ENCODE assay signal across 8 cellular contexts in genomic region chr9:72305102-72305546, GRCh38. TPM values are rescaled to one million over a fixed set of nuclear protein-coding genes. Genes with fewer than 3 reads are reported as not detected.
DNase-seq lines count a peak whose midpoint lies in the region; ATAC-seq and TF ChIP-seq lines count a peak whose summit lies in the region.

No MANE protein-coding gene starts in this region.

- H3K4me3 ChIP-seq in PC-3 (ENCODE audit: low read length) (peak overlapping the region; percentile 28; the same call in 1 of the 2 replicates), liver (ENCODE audit: low read depth in 1 of 3, low read length in 3 of 3) (no peak overlapping the region), thyroid gland (replicated peaks in 1 of 3) (peak overlapping the region in 1 of 3 donors; percentile 15)

- CTCF ChIA-PET in activated CD4-positive, alpha-beta T cell treated with anti-CD3 and anti-CD28 coated beads, Interleukin-2, amount 10 ng/mL, durations not matched to agents 7 days and 5 days (lab: Charles Lee) = interaction anchor here (0.6 to 1.6 kb wide), 3 partner anchors 11 to 239 kb away, joined by 3 to 5 read pairs (median 4); no protein-coding TSS in a partner anchor
- CTCF ChIA-PET in PC-3 (lab: Charles Lee) = interaction anchor here (0.9 kb wide), 1 partner anchor 24 kb away, joined by 3 read pairs; no protein-coding TSS in a partner anchor

- H3K4me1 ChIP-seq in PC-3 (ENCODE audit: insufficient read depth, low read length) (no peaks in the 10 kb centered on the region), liver (ENCODE audit: control insufficient read depth in 4 of 4, insufficient read depth in 4 of 4, low read length in 3 of 4) (peaks cover 0 to 11% (median 2%) of the 10 kb centered on the region in 4 donors), thyroid gland (peaks cover 7 to 17% of the 10 kb centered on the region in 2 donors)

- H3K9ac ChIP-seq in PC-3 (ENCODE audit: low read length) = no peak overlapping the region
- H3K9ac ChIP-seq in liver (ENCODE audit: low read depth in 1 of 2, low read length in 2 of 2) = no peak overlapping the region

- no peaks in the 10 kb centered on the region for H3K27me3 Mint-ChIP-seq in activated CD4-positive, alpha-beta T cell treated with anti-CD3 and anti-CD28 coated beads, Interleukin-2, amount 10 ng/mL, durations not matched to agents 7 days and 5 days

- peak overlapping the region; percentile 52; the same call in 1 of the 2 replicates for H2AFZ ChIP-seq in PC-3 (ENCODE audit: low read length)

- TF ChIP-seq RAD21 in liver (IDR thresholded peaks at IDR 0.05) = peak in 1 of 2 donors; percentile 34

- no peaks in the 10 kb centered on the region for H3K79me2 ChIP-seq in PC-3 (ENCODE audit: low read length)

- H3K4me3 Mint-ChIP-seq in activated CD4-positive, alpha-beta T cell treated with anti-CD3 and anti-CD28 coated beads, Interleukin-2, amount 10 ng/mL, durations not matched to agents 7 days and 5 days = peak overlapping the region; percentile 43

- H3K9me3 ChIP-seq in PC-3 (ENCODE audit: low read length) (no peaks in the 10 kb centered on the region), liver (ENCODE audit: control insufficient read depth in 4 of 4, low read length in 3 of 4) (no peaks in the 10 kb centered on the region), thyroid gland (no peaks in the 10 kb centered on the region)

- H3K9me3 Mint-ChIP-seq in activated CD4-positive, alpha-beta T cell treated with anti-CD3 and anti-CD28 coated beads, Interleukin-2, amount 10 ng/mL, durations not matched to agents 7 days and 5 days = peaks cover 4% of the 10 kb centered on the region

- intact Hi-C loops in PC-3 (cut with micrococcal nuclease) = no loop called here
- intact Hi-C loops in thyroid gland (cut with DNase I) = no loop called here

- H3K27me3 ChIP-seq in PC-3 (ENCODE audit: low read length) (no peaks in the 10 kb centered on the region), liver (ENCODE audit: control insufficient read depth in 4 of 4, insufficient read depth in 4 of 4, low read length in 3 of 4) (no peaks in the 10 kb centered on the region), thyroid gland (no peaks in the 10 kb centered on the region)

- no peaks in the 10 kb centered on the region for H4K20me1 ChIP-seq in PC-3 (ENCODE audit: low read length)

- no peaks in the 10 kb centered on the region for H3K9me2 ChIP-seq in PC-3 (replicated peaks; ENCODE audit: low read length)

- peaks cover 10% of the 10 kb centered on the region for H3K36me3 Mint-ChIP-seq in activated CD4-positive, alpha-beta T cell treated with anti-CD3 and anti-CD28 coated beads, Interleukin-2, amount 10 ng/mL, durations not matched to agents 7 days and 5 days (ENCODE audit: low read depth)

- 54% methylated on average over 8 of the region's 8 CpGs for WGBS in liver
- WGBS in thyroid gland, 2 donors = 34 to 56% methylated on average over 8 of the region's 8 CpGs

- POLR2A ChIA-PET in activated CD4-positive, alpha-beta T cell treated with anti-CD3 and anti-CD28 coated beads, Interleukin-2, amount 10 ng/mL, durations not matched to agents 7 days and 5 days (lab: Charles Lee) = no interaction called here
- POLR2A ChIA-PET in PC-3 (lab: Charles Lee; ENCODE audit: unreplicated experiment) = no interaction called here

- peak overlapping the region; percentile 88 for H3K27ac Mint-ChIP-seq in activated CD4-positive, alpha-beta T cell treated with anti-CD3 and anti-CD28 coated beads, Interleukin-2, amount 10 ng/mL, durations not matched to agents 7 days and 5 days

- H3K36me3 ChIP-seq in PC-3 (ENCODE audit: low read depth, low read length) (no peaks in the 10 kb centered on the region), liver (ENCODE audit: control insufficient read depth in 4 of 4, insufficient read depth in 3 of 4, low read depth in 1 of 4, low read length in 3 of 4) (no peaks in the 10 kb centered on the region), thyroid gland (no peaks in the 10 kb centered on the region)

- peak; percentile 29 for DNase-seq in activated CD4-positive, alpha-beta T cell treated with anti-CD3 and anti-CD28 coated beads, Interleukin-2, amount 10 ng/mL, durations not matched to agents 7 days and 5 days
- no peak for DNase-seq in activated CD4-positive, alpha-beta T cell treated with anti-CD3 and anti-CD28 coated beads, Interleukin-2, amount 50 U/mL, for 4 hours
- DNase-seq in PC-3 = peak; percentile 60
- peak; percentile 93 for DNase-seq in dermis blood vessel endothelial cell
- peak; percentile 25 to 81 for DNase-seq in thyroid gland

- peak overlapping the region; percentile 46 for H3K4me2 ChIP-seq in PC-3 (ENCODE audit: low read length)

- ATAC-seq in HG02884 (IDR thresholded peaks at IDR 0.05; ENCODE audit: unreplicated experiment) (peak; percentile 86), PC-3 (peak; percentile 100), HG02870 (IDR thresholded peaks at IDR 0.05; ENCODE audit: unreplicated experiment) (no peak)

- TF ChIP-seq CTCF in PC-3 (conservative IDR thresholded peaks at IDR 0.05; ENCODE audit: low read depth, low read length) (no peak), liver (IDR thresholded peaks at IDR 0.05; ENCODE audit: low read depth, low read length, missing input control) (no peak), thyroid gland (IDR thresholded peaks at IDR 0.05) (no peak)

- H3F3A ChIP-seq in PC-3 (ENCODE audit: low read length, unreplicated experiment) = no peaks in the 10 kb centered on the region

- peaks cover 37% of the 10 kb centered on the region for H3K4me1 Mint-ChIP-seq in activated CD4-positive, alpha-beta T cell treated with anti-CD3 and anti-CD28 coated beads, Interleukin-2, amount 10 ng/mL, durations not matched to agents 7 days and 5 days

- no TSS peak for BruUV-seq in PC-3 (replicated peaks; lab: Mats Ljungman, UMichigan)

- peak in 1 of 2 donors; percentile 95 for TF ChIP-seq POLR2A in thyroid gland (IDR thresholded peaks at IDR 0.05)

- H3K27ac ChIP-seq in PC-3 (ENCODE audit: low read length) (no peak overlapping the region), liver (ENCODE audit: low read depth in 1 of 2, low read length in 2 of 2) (peak overlapping the region; percentile 26 to 42), thyroid gland (peak overlapping the region in 2 of 3 donors; percentile 68 to 91)

TF ChIP-seq in liver, 16 proteins besides CTCF, POLR2A, EP300 and RAD21:
- TF ChIP-seq MAX (IDR thresholded peaks at IDR 0.05) (peak; percentile 20), FOXA1 (IDR thresholded peaks at IDR 0.05) (no peak), RXRA (IDR thresholded peaks at IDR 0.05) (no peak), SP1 (IDR thresholded peaks at IDR 0.05) (peak; percentile 55), YY1 (IDR thresholded peaks at IDR 0.05) (no peak), NR2F2 (IDR thresholded peaks at IDR 0.05) (no peak), TAF1 (conservative IDR thresholded peaks at IDR 0.05) (peak; percentile 55), HNF4G (IDR thresholded peaks at IDR 0.05) (no peak), GABPA (IDR thresholded peaks at IDR 0.05 in 1 of 2, conservative IDR thresholded peaks at IDR 0.05 in 1 of 2) (peak in 1 of 2 donors; percentile 39)

RNA-seq across cellular contexts. Expression of gene ZFAND5, which starts 59.9 kb away (rescaled TPM):
- 10 to 100 TPM; 59.8 to 80.2 TPM for total RNA-seq in activated CD4-positive, alpha-beta T cell treated with anti-CD3 and anti-CD28 coated beads, Interleukin-2, amount 10 ng/mL, durations not matched to agents 7 days and 5 days
- total RNA-seq in PC-3 (2014; rRNA removed) (84.1 and 88.8 TPM in 2 replicates), dermis blood vessel endothelial cell (91.6 and 98.9 TPM in 2 replicates), liver (100 to 1,000 TPM in 1 of 2 donors, 10 to 100 TPM in 1; 71.4 to 119 TPM), thyroid gland (100 to 1,000 TPM; 165 to 229 (median 211) TPM)
- polyA plus RNA-seq in liver = 10 to 100 TPM; 45.6 to 52.3 TPM

Comparison
In these comparisons a context has a peak if more than half of its experiments do, and no peak if none do; other contexts are left out.
1. DNase-seq: peak in activated CD4-positive, alpha-beta T cell treated with anti-CD3 and anti-CD28 coated beads, Interleukin-2, amount 10 ng/mL, durations not matched to agents 7 days and 5 days (single experiment), PC-3 (single experiment), dermis blood vessel endothelial cell (single experiment) and thyroid gland (2 of 2); none in activated CD4-positive, alpha-beta T cell treated with anti-CD3 and anti-CD28 coated beads, Interleukin-2, amount 50 U/mL, for 4 hours (0 of 2).